Comparison of ENCODE assay signal across 10 cellular contexts in the genomic region with DNA sequence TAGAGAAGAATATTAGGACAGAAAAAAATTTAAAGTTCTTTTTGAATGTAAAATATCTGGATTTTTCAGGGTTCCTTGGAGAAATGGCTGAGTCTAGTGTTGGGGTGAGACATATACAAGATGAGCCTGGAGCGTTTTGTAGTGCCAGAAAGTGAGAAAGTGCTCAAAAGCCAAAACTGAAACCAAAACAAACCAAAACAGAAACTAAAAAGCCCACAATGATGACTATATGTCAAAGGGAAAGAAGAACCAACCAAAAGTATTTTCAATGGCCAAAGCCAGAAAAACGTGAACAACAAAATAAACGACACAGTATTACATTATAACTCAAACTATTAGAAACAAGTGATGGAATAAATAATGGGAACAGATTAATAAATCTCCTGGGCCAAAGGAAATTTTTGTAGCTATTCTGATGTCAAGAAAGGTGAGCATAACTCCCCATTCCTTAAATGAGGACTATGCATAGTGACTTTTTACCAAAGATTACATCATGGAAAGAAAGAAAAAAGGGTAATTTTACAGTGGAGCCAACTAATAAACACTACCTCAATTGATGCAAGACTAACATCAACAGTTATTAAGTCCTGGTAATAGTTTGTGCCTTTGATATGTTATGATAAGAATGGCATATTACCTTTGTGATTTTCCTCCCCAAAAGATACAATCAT.
A peak's percentile ranks its signal among the peaks of the same experiment; 100 is the strongest.
DNase-seq lines count a peak whose midpoint lies in the region; ATAC-seq lines count a peak whose summit lies in the region.
"Had no signal": no experiment of that assay in that cellular context is flagged by ENCODE, and none has a peak within 500 bp of the region (broad histone marks: within the 10 kb centered on the region; RNA-seq: fewer than 3 reads in every experiment).

No MANE protein-coding gene starts in this region.

- DNase-seq in fibroblast of peridontal ligament (ENCODE audit: extremely low read depth): peak; percentile 51
- DNase-seq in HT-29 (ENCODE audit: low spot score): no peak
- DNase-seq in DMS 273 treated with DMSO at 0.1 percent for 48 hours (lab: John Stamatoyannopoulos, UW): no peak
- DNase-seq in activated CD4-positive, alpha-beta T cell treated with anti-CD3 and anti-CD28 coated beads, Interleukin-2, amount 50 U/mL, for 1 hour: no peak
- no peak for DNase-seq in activated effector memory CD4-positive, alpha-beta T cell treated with anti-CD3 and anti-CD28 coated beads, Interleukin-2, amount 50 U/mL, for 16 hours
- DNase-seq: activated CD4-positive, alpha-beta memory T cell treated with anti-CD3 and anti-CD28 coated beads, Interleukin-2, amount 10 ng/mL, durations not matched to agents 7 days and 5 days had no signal

- ATAC-seq in GM18520 (IDR thresholded peaks at IDR 0.05; ENCODE audit: unreplicated experiment) (peak; percentile 100), GM21825 (IDR thresholded peaks at IDR 0.05; ENCODE audit: unreplicated experiment) (peak; percentile 99)
- ATAC-seq: HCT116 had no signal

- no peaks in the 10 kb centered on the region for H3K27me3 Mint-ChIP-seq in IgD-negative memory B cell
- H3K27me3 Mint-ChIP-seq: activated CD4-positive, alpha-beta memory T cell treated with anti-CD3 and anti-CD28 coated beads, Interleukin-2, amount 10 ng/mL, durations not matched to agents 7 days and 5 days had no signal

- H3K4me1 Mint-ChIP-seq in IgD-negative memory B cell: peaks cover 4 to 15% (median 12%) of the 10 kb centered on the region in 3 donors

- H3K36me3 Mint-ChIP-seq in IgD-negative memory B cell: no peaks in the 10 kb centered on the region

- H3K9me3 Mint-ChIP-seq in IgD-negative memory B cell: peaks cover 0 to 12% (median 1%) of the 10 kb centered on the region in 3 donors
- H3K9me3 Mint-ChIP-seq: activated CD4-positive, alpha-beta memory T cell treated with anti-CD3 and anti-CD28 coated beads, Interleukin-2, amount 10 ng/mL, durations not matched to agents 7 days and 5 days had no signal

- H3K4me3 Mint-ChIP-seq in IgD-negative memory B cell: peak overlapping the region in 3 of 4 donors; percentile 34 to 71 (median 49)
- H3K4me3 Mint-ChIP-seq: activated CD4-positive, alpha-beta memory T cell treated with anti-CD3 and anti-CD28 coated beads, Interleukin-2, amount 10 ng/mL, durations not matched to agents 7 days and 5 days had no signal

- no peak overlapping the region for H3K27ac Mint-ChIP-seq in IgD-negative memory B cell
- H3K27ac Mint-ChIP-seq: activated CD4-positive, alpha-beta memory T cell treated with anti-CD3 and anti-CD28 coated beads, Interleukin-2, amount 10 ng/mL, durations not matched to agents 7 days and 5 days had no signal
